ENCODE assay signal across 19 cellular contexts in the genomic region with DNA sequence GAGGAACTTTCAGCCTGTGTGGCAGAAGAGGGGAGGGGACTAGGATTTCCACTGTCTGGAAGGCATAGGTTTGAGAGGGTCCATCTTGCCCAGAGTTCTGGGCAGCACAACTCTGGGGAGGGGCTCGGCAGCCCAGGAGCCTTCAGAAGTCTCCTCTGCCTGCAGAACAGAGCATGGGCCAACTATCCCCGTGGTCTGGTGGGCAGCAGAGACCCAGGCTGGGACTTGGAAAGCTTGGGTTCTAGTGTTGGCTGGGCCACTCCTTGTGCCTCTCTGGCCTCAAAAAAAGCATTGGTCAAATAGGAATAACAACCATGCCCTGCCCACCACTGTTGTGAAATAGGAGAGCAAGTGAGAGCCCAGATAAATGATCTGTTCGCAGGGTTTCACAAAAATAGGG. TPM values are rescaled to one million over a fixed set of nuclear protein-coding genes. Genes with fewer than 3 reads are reported as not detected.
"Had no signal": no experiment of that assay in that cellular context is flagged by ENCODE, and none has a peak within 500 bp of the region (broad histone marks: within the 10 kb centered on the region; RNA-seq: fewer than 3 reads in every experiment).

No MANE protein-coding gene starts in this region.

- DNase-seq: effector CD8-positive, alpha-beta T cell; foreskin melanocyte; hippocampal formation; left colon; left ventricle myocardium superior; mesenchymal stem cell; nephron progenitor cell; psoas muscle; retina; spleen; transverse colon had no signal

- H3K4me3 Mint-ChIP-seq: nephron progenitor cell; stimulated activated memory B cell treated with anti-CD40 and anti-IgM and Interleukin-4, amounts not matched to agents 10 μg/mL and 1 μg/mL and 100 μg/mL, for 72 hours; stimulated activated naive CD8-positive, alpha-beta T cell treated with anti-CD3 and anti-CD28 coated beads, Interleukin-15, amount 100 ng/mL, for 72 hours had no signal

- H3K36me3 Mint-ChIP-seq: stimulated activated memory B cell treated with anti-CD40 and anti-IgM and Interleukin-4, amounts not matched to agents 10 μg/mL and 1 μg/mL and 100 μg/mL, for 72 hours had no signal

- ATAC-seq: left ventricle myocardium superior; naive thymus-derived CD4-positive, alpha-beta T cell; psoas muscle; sciatic nerve had no signal

- H3K27ac Mint-ChIP-seq: naive thymus-derived CD4-positive, alpha-beta T cell; nephron progenitor cell; stimulated activated memory B cell treated with anti-CD40 and anti-IgM and Interleukin-4, amounts not matched to agents 10 μg/mL and 1 μg/mL and 100 μg/mL, for 72 hours had no signal

- H3K9me3 Mint-ChIP-seq: naive thymus-derived CD4-positive, alpha-beta T cell; nephron progenitor cell; stimulated activated memory B cell treated with anti-CD40 and anti-IgM and Interleukin-4, amounts not matched to agents 10 μg/mL and 1 μg/mL and 100 μg/mL, for 72 hours; stimulated activated naive CD8-positive, alpha-beta T cell treated with anti-CD3 and anti-CD28 coated beads, Interleukin-15, amount 100 ng/mL, for 72 hours had no signal

- H3K4me1 Mint-ChIP-seq: nephron progenitor cell had no signal

RNA-seq across cellular contexts. Expression of a gene that starts 9.0 kb away (rescaled TPM):
- total RNA-seq: mononuclear cell, psoas muscle, skeletal muscle tissue, subcutaneous adipose tissue, thoracic aorta had no signal
